In genomic region chr4:112514079-112514448, GRCh38 we compare ENCODE assay signal across 11 cellular contexts. TPM values are rescaled to one million over a fixed set of nuclear protein-coding genes. Genes with fewer than 3 reads are reported as not detected.
DNase-seq lines count a peak whose midpoint lies in the region; ATAC-seq and TF ChIP-seq lines count a peak whose summit lies in the region.
"Had no signal": no experiment of that assay in that cellular context is flagged by ENCODE, and none has a peak within 500 bp of the region (broad histone marks: within the 10 kb centered on the region; RNA-seq: fewer than 3 reads in every experiment).

No MANE protein-coding gene starts in this region.

- peaks cover 63% of the 10 kb centered on the region for H3K4me1 ChIP-seq in CD4-positive, CD25-positive, alpha-beta regulatory T cell (ENCODE audit: control insufficient read depth, insufficient read depth, low read length, poor library complexity, severe bottlenecking)
- peaks cover 4% of the 10 kb centered on the region for H3K4me1 ChIP-seq in foreskin keratinocyte

- H3K4me1 Mint-ChIP-seq in CD4-positive, CD25-positive, alpha-beta regulatory T cell = peaks cover 25 to 70% (median 49%) of the 10 kb centered on the region in 4 donors
- H3K4me1 Mint-ChIP-seq in glutamatergic neuron (ENCODE audit: low read depth, unreplicated experiment) = peaks cover 32% of the 10 kb centered on the region

- no peaks in the 10 kb centered on the region for H3K9me3 ChIP-seq in CD4-positive, CD25-positive, alpha-beta regulatory T cell (ENCODE audit: control insufficient read depth in 2 of 2, low read length in 2 of 2)

- H3K27ac Mint-ChIP-seq in CD4-positive, CD25-positive, alpha-beta regulatory T cell = no peak overlapping the region
- peak overlapping the region; percentile 98 for H3K27ac Mint-ChIP-seq in glutamatergic neuron (ENCODE audit: unreplicated experiment)

- no peak overlapping the region for H3K27ac ChIP-seq in CD4-positive, CD25-positive, alpha-beta regulatory T cell (ENCODE audit: insufficient read depth, low read length, poor library complexity, severe bottlenecking)
- no peak overlapping the region for H3K27ac ChIP-seq in foreskin keratinocyte

- no peak for DNase-seq in CD4-positive, CD25-positive, alpha-beta regulatory T cell
- DNase-seq in NCI-H69 (lab: John Stamatoyannopoulos, UW) = peak; percentile 58
- DNase-seq in glutamatergic neuron = no peak
- DNase-seq in COLO829 (ENCODE audit: low spot score) = no peak
- DNase-seq in NCI-H2107 (lab: John Stamatoyannopoulos, UW) = no peak
- no peak for DNase-seq in foreskin keratinocyte
- DNase-seq: activated CD8-positive, alpha-beta memory T cell treated with anti-CD3 and anti-CD28 coated beads for 24 hours; left colon had no signal

- H3K4me3 Mint-ChIP-seq in CD4-positive, CD25-positive, alpha-beta regulatory T cell = peak overlapping the region; percentile 75 to 95 (median 87)
- peak overlapping the region; percentile 97 for H3K4me3 Mint-ChIP-seq in glutamatergic neuron (ENCODE audit: unreplicated experiment)

- H3K36me3 Mint-ChIP-seq in CD4-positive, CD25-positive, alpha-beta regulatory T cell = peaks cover 8% of the 10 kb centered on the region
- peaks cover 10% of the 10 kb centered on the region for H3K36me3 Mint-ChIP-seq in glutamatergic neuron (ENCODE audit: unreplicated experiment)

- TF ChIP-seq CTCF in glutamatergic neuron (IDR thresholded peaks at IDR 0.05; ENCODE audit: partially characterized antibody, unreplicated experiment) (no peak), foreskin keratinocyte (conservative IDR thresholded peaks at IDR 0.05) (no peak)

- H3K27me3 Mint-ChIP-seq in CD4-positive, CD25-positive, alpha-beta regulatory T cell = peaks cover 100% of the 10 kb centered on the region
- H3K27me3 Mint-ChIP-seq in glutamatergic neuron (ENCODE audit: unreplicated experiment) = peaks cover 42% of the 10 kb centered on the region

- H3K27me3 ChIP-seq in CD4-positive, CD25-positive, alpha-beta regulatory T cell (ENCODE audit: control insufficient read depth, insufficient read depth, low read length) = peaks cover 59% of the 10 kb centered on the region
- H3K27me3 ChIP-seq in foreskin keratinocyte = peaks cover 100% of the 10 kb centered on the region

- ATAC-seq in CD4-positive, CD25-positive, alpha-beta regulatory T cell (ENCODE audit: low read depth in 2 of 2) = no peak
- peak; percentile 14 for ATAC-seq in GM18511 (IDR thresholded peaks at IDR 0.05; ENCODE audit: unreplicated experiment)
- no peak for ATAC-seq in HG02642 (IDR thresholded peaks at IDR 0.05; ENCODE audit: poor library complexity, unreplicated experiment)
- no peak for ATAC-seq in foreskin keratinocyte
- ATAC-seq: left colon had no signal

- H3K4me3 ChIP-seq in CD4-positive, CD25-positive, alpha-beta regulatory T cell (ENCODE audit: low read depth, low read length) = peak overlapping the region; percentile 13

- no peaks in the 10 kb centered on the region for H3K36me3 ChIP-seq in CD4-positive, CD25-positive, alpha-beta regulatory T cell (ENCODE audit: control insufficient read depth, insufficient read depth, low read length)

- peaks cover 0 to 10% (median 0%) of the 10 kb centered on the region in 7 donors for H3K9me3 Mint-ChIP-seq in CD4-positive, CD25-positive, alpha-beta regulatory T cell
- H3K9me3 Mint-ChIP-seq in glutamatergic neuron (ENCODE audit: unreplicated experiment) = peaks cover 30% of the 10 kb centered on the region

RNA-seq across cellular contexts. Expression of gene NEUROG2, which starts 1.9 kb away (rescaled TPM):
- total RNA-seq in CD4-positive, CD25-positive, alpha-beta regulatory T cell = not detected
- polyA plus RNA-seq in CD4-positive, CD25-positive, alpha-beta regulatory T cell = not detected
- total RNA-seq in glutamatergic neuron (ENCODE audit: unreplicated experiment) (7.3 TPM), foreskin keratinocyte (not detected in 2 replicates)
- polyA plus RNA-seq in foreskin keratinocyte = not detected in 2 replicates
- total RNA-seq: left colon, ureter had no signal
